3 cellular contexts compared by ENCODE assay signal in the genomic region with DNA sequence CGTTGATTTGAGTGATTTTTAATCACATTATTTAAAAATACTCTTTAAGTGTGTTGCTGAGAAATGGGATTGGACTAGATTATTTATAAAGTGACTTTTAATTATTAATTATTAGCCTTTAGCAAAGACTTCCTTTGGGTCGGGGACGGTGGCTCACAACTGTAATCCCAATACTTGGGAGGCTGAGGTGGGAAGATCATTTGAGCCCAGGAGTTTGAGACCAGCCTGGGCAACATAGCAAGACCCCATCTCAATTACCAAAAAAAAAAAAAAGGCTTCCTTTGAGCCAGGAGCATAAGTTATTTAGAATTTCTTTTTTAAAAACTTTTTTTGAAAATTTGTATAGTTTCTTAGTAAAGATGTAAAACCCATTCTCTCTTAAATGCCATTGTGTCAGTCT.
TF ChIP-seq lines count a peak whose summit lies in the region.

No MANE protein-coding gene starts in this region.

TF ChIP-seq in HEK293, 187 proteins besides CTCF, POLR2A, EP300 and RAD21:
- no peak for TF ChIP-seq ZNF830 (tag by site-specific recombination; IDR thresholded peaks at IDR 0.05; ENCODE audit: low read depth)
- peak; percentile 68; the same call in 1 of the 2 replicates for TF ChIP-seq ZNF121 (tag by site-specific recombination; IDR thresholded peaks at IDR 0.05)

TF ChIP-seq in K562, 482 proteins besides CTCF, POLR2A, EP300 and RAD21:
- peak; percentile 46; the same call in 1 of the 2 replicates for TF ChIP-seq ZNF121 (CRISPR knock-in tag; conservative IDR thresholded peaks at IDR 0.05)
- no peak for TF ChIP-seq HDAC8 (tag; IDR thresholded peaks at IDR 0.05)
- no peak for TF ChIP-seq RB1 (IDR thresholded peaks at IDR 0.05; ENCODE audit: low read depth)
- TF ChIP-seq RBM25 (IDR thresholded peaks at IDR 0.05; ENCODE audit: low read depth, low read length, severe bottlenecking) = peak; percentile 61
TF ChIP-seq in K562: peak in this region for 2.

TF ChIP-seq in HEK293T, 16 proteins besides CTCF, POLR2A, EP300 and RAD21:
- TF ChIP-seq BHLHE40 (IDR thresholded peaks at IDR 0.05; ENCODE audit: borderline replicate concordance) = no peak
- no peak for TF ChIP-seq ARNT (IDR thresholded peaks at IDR 0.05)
- no peak for TF ChIP-seq HDGF (IDR thresholded peaks at IDR 0.05; ENCODE audit: borderline replicate concordance)
- no peak for TF ChIP-seq SUZ12 (IDR thresholded peaks at IDR 0.05)
- TF ChIP-seq L3MBTL2 (conservative IDR thresholded peaks at IDR 0.05) = no peak
- TF ChIP-seq LEF1 (IDR thresholded peaks at IDR 0.05; ENCODE audit: borderline replicate concordance) = no peak
- TF ChIP-seq ELF4 (IDR thresholded peaks at IDR 0.05) = no peak
- TF ChIP-seq ZNF384 (IDR thresholded peaks at IDR 0.05) = no peak
- no peak for TF ChIP-seq SP1 (IDR thresholded peaks at IDR 0.05)
- TF ChIP-seq, protein P1, sequence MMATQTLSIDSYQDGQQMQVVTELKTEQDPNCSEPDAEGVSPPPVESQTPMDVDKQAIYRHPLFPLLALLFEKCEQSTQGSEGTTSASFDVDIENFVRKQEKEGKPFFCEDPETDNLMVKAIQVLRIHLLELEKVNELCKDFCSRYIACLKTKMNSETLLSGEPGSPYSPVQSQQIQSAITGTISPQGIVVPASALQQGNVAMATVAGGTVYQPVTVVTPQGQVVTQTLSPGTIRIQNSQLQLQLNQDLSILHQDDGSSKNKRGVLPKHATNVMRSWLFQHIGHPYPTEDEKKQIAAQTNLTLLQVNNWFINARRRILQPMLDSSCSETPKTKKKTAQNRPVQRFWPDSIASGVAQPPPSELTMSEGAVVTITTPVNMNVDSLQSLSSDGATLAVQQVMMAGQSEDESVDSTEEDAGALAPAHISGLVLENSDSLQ (IDR thresholded peaks at IDR 0.05) = no peak
- no peak for TF ChIP-seq FOXM1 (IDR thresholded peaks at IDR 0.05; ENCODE audit: borderline replicate concordance)
- TF ChIP-seq CTBP1 (IDR thresholded peaks at IDR 0.05; ENCODE audit: borderline replicate concordance) = no peak
- no peak for TF ChIP-seq FOXA1 (IDR thresholded peaks at IDR 0.05)
- no peak for TF ChIP-seq TARDBP (IDR thresholded peaks at IDR 0.05)
- no peak for TF ChIP-seq NFRKB (IDR thresholded peaks at IDR 0.05)
- no peak for TF ChIP-seq FOXK2 (IDR thresholded peaks at IDR 0.05)
TF ChIP-seq in HEK293T: peak in this region for 0.
